Comparison of ENCODE assay signal across 11 cellular contexts in genomic region chr9:88197781-88198345, GRCh38. TPM values are rescaled to one million over a fixed set of nuclear protein-coding genes. Genes with fewer than 3 reads are reported as not detected.
DNase-seq lines count a peak whose midpoint lies in the region; TF ChIP-seq lines count a peak whose summit lies in the region.
"Had no signal": no experiment of that assay in that cellular context is flagged by ENCODE, and none has a peak within 500 bp of the region (broad histone marks: within the 10 kb centered on the region; RNA-seq: fewer than 3 reads in every experiment).

No MANE protein-coding gene starts in this region.

- WGBS in tibial nerve, 2 donors, result 26% methylated on average over 4 of the region's 4 CpGs

- TF ChIP-seq EP300 in tibial nerve (IDR thresholded peaks at IDR 0.05), result no peak

- H3K4me3 ChIP-seq in ascending aorta, result peak overlapping the region; percentile 26 to 53
- peak overlapping the region in 3 of 4 donors; percentile 2 to 33 (median 31) for H3K4me3 ChIP-seq in tibial nerve

- TF ChIP-seq POLR2A in tibial nerve (IDR thresholded peaks at IDR 0.05), result no peak

- TF ChIP-seq CTCF in ascending aorta (IDR thresholded peaks at IDR 0.05), result no peak
- no peak for TF ChIP-seq CTCF in tibial nerve (IDR thresholded peaks at IDR 0.05)

- DNase-seq in HT-29 (ENCODE audit: low spot score), result peak; percentile 17
- DNase-seq in ascending aorta (ENCODE audit: low spot score in 2 of 2), result no peak
- peak; percentile 85 for DNase-seq in islet precursor cell
- DNase-seq in tibial nerve (ENCODE audit: low spot score in 2 of 2), result no peak
- DNase-seq in NCI-H2081 treated with DMSO at 0.1 percent for 48 hours (lab: John Stamatoyannopoulos, UW), result no peak
- no peak for DNase-seq in stimulated activated naive CD4-positive, alpha-beta T cell (lab: John Stamatoyannopoulos, UW)
- DNase-seq in NCI-H1105 (lab: John Stamatoyannopoulos, UW), result no peak
- DNase-seq in amniotic stem cell (lab: John Stamatoyannopoulos, UW), result no peak
- DNase-seq: activated CD4-positive, alpha-beta T cell treated with anti-CD3 and anti-CD28 coated beads for 4 hours; cortex of kidney; NCI-H2029 treated with DMSO at 0.1 percent for 48 hours had no signal

- peaks cover 0 to 6% of the 10 kb centered on the region in 2 donors for H3K4me1 ChIP-seq in ascending aorta
- H3K4me1 ChIP-seq in tibial nerve, result peaks cover 0 to 29% (median 3%) of the 10 kb centered on the region in 4 donors

- no peaks in the 10 kb centered on the region for H3K9me3 ChIP-seq in ascending aorta
- H3K9me3 ChIP-seq in tibial nerve, result no peaks in the 10 kb centered on the region

- H3K36me3 ChIP-seq in ascending aorta (no peaks in the 10 kb centered on the region), tibial nerve (no peaks in the 10 kb centered on the region)

- H3K27ac ChIP-seq in ascending aorta (peak overlapping the region in 1 of 2 donors; percentile 45), tibial nerve (peak overlapping the region in 1 of 4 donors; percentile 27)

- H3K27me3 ChIP-seq in ascending aorta (no peaks in the 10 kb centered on the region), tibial nerve (no peaks in the 10 kb centered on the region)

- intact Hi-C loops in ascending aorta (cut with DNase I), result loop anchor here (5.0 kb wide), 3 partner anchors 189 to 471 kb away; partner anchors contain the start of genes CTSL, NXNL2 and SPIN1

RNA-seq across cellular contexts. Expression of gene SPATA31C2, which starts 59.6 kb away (rescaled TPM):
- not detected in 2 replicates for total RNA-seq in HT-29 (2014; rRNA removed; shearing (Covaris generic))
- total RNA-seq in ascending aorta, result not detected
- under 1 TPM in 1 of 4 donors, not detected in 3; 0.22 TPM for total RNA-seq in tibial nerve

Comparison
In these comparisons a context has a peak if more than half of its experiments do, and no peak if none do; other contexts are left out.
1. DNase-seq: peak in HT-29 (single experiment) and islet precursor cell (single experiment); none in ascending aorta (0 of 2), tibial nerve (0 of 2), NCI-H2081 treated with DMSO at 0.1 percent for 48 hours (single experiment), stimulated activated naive CD4-positive, alpha-beta T cell (0 of 6), NCI-H1105 (single experiment) and amniotic stem cell (single experiment).